8 cellular contexts compared by ENCODE assay signal in genomic region chr7:148543-148931, GRCh38. TPM values are rescaled to one million over a fixed set of nuclear protein-coding genes. Genes with fewer than 3 reads are reported as not detected.
DNase-seq lines count a peak whose midpoint lies in the region; ATAC-seq and TF ChIP-seq lines count a peak whose summit lies in the region.

No MANE protein-coding gene starts in this region.

- in situ Hi-C loops in gastrocnemius medialis (cut with MboI; ENCODE audit: low sequenced_read_pairs in 4 of 4) = no loop called here

- no peaks in the 10 kb centered on the region for H3K27me3 ChIP-seq in gastrocnemius medialis

- H3K9me3 ChIP-seq in gastrocnemius medialis = no peaks in the 10 kb centered on the region

- TF ChIP-seq POLR2A in gastrocnemius medialis (IDR thresholded peaks at IDR 0.05) = no peak

- H3K27ac ChIP-seq in VCaP (peak overlapping the region; percentile 93), gastrocnemius medialis (peak overlapping the region; percentile 92 to 98 (median 95))

- peaks cover 0 to 8% of the 10 kb centered on the region in 2 donors for H3K36me3 ChIP-seq in gastrocnemius medialis

- DNase-seq in fibroblast of villous mesenchyme (ENCODE audit: low read depth) (no peak), gastrocnemius medialis (no peak)
- no peak for DNase-seq in effector CD4-positive, alpha-beta T cell

- peaks cover 5 to 15% of the 10 kb centered on the region in 2 donors for H3K4me1 ChIP-seq in gastrocnemius medialis

- ATAC-seq in gastrocnemius medialis (no peak), HG02973 (IDR thresholded peaks at IDR 0.05; ENCODE audit: unreplicated experiment) (no peak), GM18870 (IDR thresholded peaks at IDR 0.05; ENCODE audit: unreplicated experiment) (no peak), HG02981 (IDR thresholded peaks at IDR 0.05; ENCODE audit: unreplicated experiment) (no peak)

- H3K4me3 ChIP-seq in GM12875 (ENCODE audit: low read depth, low read length) (peak overlapping the region; percentile 61), fibroblast of villous mesenchyme (ENCODE audit: low read depth, low read length) (peak overlapping the region; percentile 73), gastrocnemius medialis (peak overlapping the region; percentile 54 to 81 (median 64))

- TF ChIP-seq CTCF in GM12875 (IDR thresholded peaks at IDR 0.05; ENCODE audit: borderline replicate concordance, insufficient read depth, low read depth, low read length) = no peak
- TF ChIP-seq CTCF in VCaP (conservative IDR thresholded peaks at IDR 0.05) = no peak
- no peak for TF ChIP-seq CTCF in fibroblast of villous mesenchyme (IDR thresholded peaks at IDR 0.05; ENCODE audit: insufficient read depth, low read depth, low read length)
- TF ChIP-seq CTCF in gastrocnemius medialis (IDR thresholded peaks at IDR 0.05 in 4 of 5, conservative IDR thresholded peaks at IDR 0.05 in 1 of 5) = no peak

- intact Hi-C loops in gastrocnemius medialis (cut with DNase I; ENCODE audit: low total_unique reads) = loop anchor here (2.0 to 5.0 kb wide), 3 partner anchors 38 to 84 kb away; no protein-coding TSS in a partner anchor

RNA-seq across cellular contexts. Expression of gene FAM20C, which starts 43.8 kb away (rescaled TPM):
- total RNA-seq in fibroblast of villous mesenchyme (16.8 and 33.2 TPM in 2 replicates), gastrocnemius medialis (10 to 100 TPM in 3 of 4 donors, 1 to 10 TPM in 1; 9.6 to 35.3 (median 18.6) TPM)
